In genomic region chr3:101685050-101685400, GRCh38 we compare ENCODE assay signal across 8 cellular contexts. TPM values are rescaled to one million over a fixed set of nuclear protein-coding genes. Genes with fewer than 3 reads are reported as not detected.
A peak's percentile ranks its signal among the peaks of the same experiment; 100 is the strongest.
DNase-seq lines count a peak whose midpoint lies in the region; ATAC-seq and TF ChIP-seq lines count a peak whose summit lies in the region.

No MANE protein-coding gene starts in this region.

- intact Hi-C loops in dendritic cell treated with granulocyte-macrophage colony-stimulating factor and Interleukin-4, amounts not matched to agents 40 ng/mL and 50 ng/mL, for 4 days (cut with micrococcal nuclease) = no loop called here
- intact Hi-C loops in natural killer cell (cut with micrococcal nuclease) = no loop called here

- no peak overlapping the region for H2AFZ ChIP-seq in Karpas-422 (ENCODE audit: low read length)

- H4K20me1 ChIP-seq in Karpas-422 (ENCODE audit: insufficient read depth, low read depth, low read length) = peaks cover 34% of the 10 kb centered on the region

- no peaks in the 10 kb centered on the region for H3K27me3 Mint-ChIP-seq in dendritic cell treated with granulocyte-macrophage colony-stimulating factor and Interleukin-4, amounts not matched to agents 40 ng/mL and 50 ng/mL, for 4 days
- H3K27me3 Mint-ChIP-seq in natural killer cell (ENCODE audit: low read depth in 2 of 2) = no peaks in the 10 kb centered on the region

- TF ChIP-seq CTCF in AG10803 (conservative IDR thresholded peaks at IDR 0.05; ENCODE audit: low read length) (no peak), natural killer cell (IDR thresholded peaks at IDR 0.05) (no peak)

- H3K9me3 ChIP-seq in Karpas-422 (ENCODE audit: low read length) = no peaks in the 10 kb centered on the region

- peaks cover 64% of the 10 kb centered on the region for H3K36me3 Mint-ChIP-seq in dendritic cell treated with granulocyte-macrophage colony-stimulating factor and Interleukin-4, amounts not matched to agents 40 ng/mL and 50 ng/mL, for 4 days (ENCODE audit: low read depth)
- peaks cover 10% of the 10 kb centered on the region for H3K36me3 Mint-ChIP-seq in natural killer cell

- H3K27ac ChIP-seq in Karpas-422 (ENCODE audit: low read length) = peak overlapping the region; percentile 84

- H3K9me3 Mint-ChIP-seq in dendritic cell treated with granulocyte-macrophage colony-stimulating factor and Interleukin-4, amounts not matched to agents 40 ng/mL and 50 ng/mL, for 4 days = no peaks in the 10 kb centered on the region
- no peaks in the 10 kb centered on the region for H3K9me3 Mint-ChIP-seq in natural killer cell

- peaks cover 60% of the 10 kb centered on the region for H3K36me3 ChIP-seq in Karpas-422 (ENCODE audit: insufficient read depth, low read length)

- peak overlapping the region; percentile 99 for H3K4me2 ChIP-seq in Karpas-422 (ENCODE audit: low read depth, low read length, poor library complexity, severe bottlenecking)

- H3K27me3 ChIP-seq in Karpas-422 (ENCODE audit: low read length) = no peaks in the 10 kb centered on the region

- H3K27ac Mint-ChIP-seq in dendritic cell treated with granulocyte-macrophage colony-stimulating factor and Interleukin-4, amounts not matched to agents 40 ng/mL and 50 ng/mL, for 4 days = peak overlapping the region; percentile 99
- H3K27ac Mint-ChIP-seq in natural killer cell = peak overlapping the region; percentile 98

- H3K4me1 ChIP-seq in Karpas-422 (ENCODE audit: low read length) = peaks cover 28% of the 10 kb centered on the region

- peaks cover 40% of the 10 kb centered on the region for H3K79me2 ChIP-seq in Karpas-422 (ENCODE audit: low read length)

- H3K4me3 ChIP-seq in AG10803 (ENCODE audit: low read length) (peak overlapping the region; percentile 98), Karpas-422 (ENCODE audit: low read length) (peak overlapping the region; percentile 98)

- no peaks in the 10 kb centered on the region for H3K9me2 ChIP-seq in Karpas-422 (replicated peaks; ENCODE audit: insufficient read depth, low read length)

- H3K4me3 Mint-ChIP-seq in dendritic cell treated with granulocyte-macrophage colony-stimulating factor and Interleukin-4, amounts not matched to agents 40 ng/mL and 50 ng/mL, for 4 days = peak overlapping the region; percentile 97
- peak overlapping the region; percentile 96 for H3K4me3 Mint-ChIP-seq in natural killer cell

- DNase-seq in AG10803 (ENCODE audit: low read depth) = no peak
- no peak for DNase-seq in Karpas-422
- no peak for DNase-seq in natural killer cell
- no peak for DNase-seq in stimulated activated CD4-positive, alpha-beta T cell treated with anti-CD3 and anti-CD28 coated beads, Interleukin-1b, Interleukin-23, amount 100 ng/mL, for 48 hours
- no peak for DNase-seq in iPS-NIHi7 (ENCODE audit: extremely low spot score)

- H3K4me1 Mint-ChIP-seq in dendritic cell treated with granulocyte-macrophage colony-stimulating factor and Interleukin-4, amounts not matched to agents 40 ng/mL and 50 ng/mL, for 4 days (ENCODE audit: low read depth) = peaks cover 39% of the 10 kb centered on the region
- H3K4me1 Mint-ChIP-seq in natural killer cell = peaks cover 26 to 38% of the 10 kb centered on the region in 2 donors

- peak overlapping the region; percentile 97 for H3K9ac ChIP-seq in Karpas-422 (ENCODE audit: low read length)

- ATAC-seq in natural killer cell = no peak
- no peak for ATAC-seq in HG03175 (IDR thresholded peaks at IDR 0.05; ENCODE audit: unreplicated experiment)
- no peak for ATAC-seq in HG03520 (IDR thresholded peaks at IDR 0.05; ENCODE audit: unreplicated experiment)

RNA-seq across cellular contexts. Expression of gene RPL24, which starts 1.5 kb away (rescaled TPM):
- 3,600 and 7,010 TPM in 2 replicates for total RNA-seq in Karpas-422 (2014; rRNA removed; shearing (Covaris generic); ENCODE audit: low replicate concordance)
- total RNA-seq in natural killer cell = 100 to 1,000 TPM; 660 to 850 (median 763) TPM

RNA-seq across cellular contexts. Expression of gene ZBTB11, which starts 8.1 kb away (rescaled TPM):
- total RNA-seq in Karpas-422 (2014; rRNA removed; shearing (Covaris generic); ENCODE audit: low replicate concordance) = 19.0 and 28.9 TPM in 2 replicates
- 10 to 100 TPM; 72.0 to 90.9 (median 83.5) TPM for total RNA-seq in natural killer cell

RNA-seq across cellular contexts. Expression of gene CEP97, which starts 39.4 kb away (rescaled TPM):
- 15.0 and 21.7 TPM in 2 replicates for total RNA-seq in Karpas-422 (2014; rRNA removed; shearing (Covaris generic); ENCODE audit: low replicate concordance)
- 10 to 100 TPM in 1 of 3 donors, 1 to 10 TPM in 2; 8.5 to 11.0 (median 9.4) TPM for total RNA-seq in natural killer cell
